16 cellular contexts compared by ENCODE assay signal in genomic region chr2:151973013-151973900, GRCh38.
DNase-seq lines count a peak whose midpoint lies in the region; ATAC-seq, FAIRE-seq and TF ChIP-seq lines count a peak whose summit lies in the region.
"Had no signal": no experiment of that assay in that cellular context is flagged by ENCODE, and none has a peak within 500 bp of the region (broad histone marks: within the 10 kb centered on the region; RNA-seq: fewer than 3 reads in every experiment).

No MANE protein-coding gene starts in this region.

- H3K23ac ChIP-seq in H1 (ENCODE audit: insufficient read length) (no peak overlapping the region), neuronal stem cell (ENCODE audit: low read depth, low read length, poor library complexity) (no peak overlapping the region)

- no peaks in the 10 kb centered on the region for H3F3A ChIP-seq in GM23338 (replicated peaks; ENCODE audit: low read depth)

- peaks cover 36% of the 10 kb centered on the region for H3K4me1 Mint-ChIP-seq in GM23338

- H3K27me3 ChIP-seq in GM23338 (ENCODE audit: insufficient read depth) (no peaks in the 10 kb centered on the region), H1 (replicated peaks in 1 of 4; ENCODE audit: control insufficient read depth in 3 of 4, extremely low read depth in 1 of 4, insufficient read depth in 3 of 4, low read length in 3 of 4) (no peaks in the 10 kb centered on the region), neuronal stem cell (ENCODE audit: control insufficient read depth in 3 of 3, insufficient read depth in 3 of 3, low read depth in 1 of 3, low read length in 3 of 3) (no peaks in the 10 kb centered on the region), upper lobe of left lung (no peaks in the 10 kb centered on the region)
- H3K27me3 ChIP-seq: brain microvascular endothelial cell, uterus had no signal

- H3K56ac ChIP-seq in H1 (replicated peaks; ENCODE audit: insufficient read length, low read depth, low read length) = no peak overlapping the region

- no peaks in the 10 kb centered on the region for H3K36me3 Mint-ChIP-seq in GM23338 (ENCODE audit: low read depth)

- H3K4me3 Mint-ChIP-seq in GM23338 = no peak overlapping the region; the same call in 2 of the 3 replicates

- 78% methylated on average over 8 of the region's 8 CpGs; no CpG with 5 or more reads in 1 of the 2 experiments for WGBS in H1 (ENCODE audit: extremely low coverage in 1 of 2, insufficient coverage in 1 of 2, insufficient read length in 1 of 2, insufficient replicate concordance in 2 of 2, low coverage in 1 of 2, low lambda C conversion rate in 2 of 2, missing lambda C conversion rate in 1 of 2), 2 experiments
- no CpG with 5 or more reads among the region's 8 CpGs for WGBS in neuronal stem cell (ENCODE audit: extremely low coverage in 2 of 2, insufficient read length in 2 of 2, insufficient replicate concordance in 1 of 2), 2 donors
- 77 to 85% methylated on average over 8 of the region's 8 CpGs for WGBS in upper lobe of left lung, 2 donors

- no peak for FAIRE-seq in H1 (lab: Jason Lieb, UNC)
- FAIRE-seq: GM12891 had no signal

- no peak overlapping the region for H4K91ac ChIP-seq in H1 (replicated peaks; ENCODE audit: insufficient read length, low read length)
- no peak overlapping the region for H4K91ac ChIP-seq in neuronal stem cell (ENCODE audit: low read depth, low read length, poor library complexity)

- H2AFZ ChIP-seq in GM23338 = peak overlapping the region; percentile 73; the same call in 1 of the 2 replicates
- peak overlapping the region; percentile 99 for H2AFZ ChIP-seq in H1 (ENCODE audit: low read length)
- H2AFZ ChIP-seq in neuronal stem cell (ENCODE audit: low read length) = peak overlapping the region; percentile 88

- H3K27ac Mint-ChIP-seq in GM23338 = no peak overlapping the region

- H2AK5ac ChIP-seq in H1 (ENCODE audit: low read depth, low read length) = no peak overlapping the region
- no peak overlapping the region for H2AK5ac ChIP-seq in neuronal stem cell (ENCODE audit: low read depth, low read length)

- H2BK20ac ChIP-seq in H1 (ENCODE audit: low read length) = no peak overlapping the region

- no peak overlapping the region; a peak in 1 of 7 replicates for H3K9ac ChIP-seq in H1 (replicated peaks in 1 of 4; ENCODE audit: extremely low read depth in 1 of 4, low read depth in 3 of 4, low read length in 3 of 4)
- H3K9ac ChIP-seq in neuronal stem cell (ENCODE audit: low read depth, low read length, poor library complexity) = no peak overlapping the region

- ATAC-seq in GM23338 = peak; percentile 60
- no peak for ATAC-seq in upper lobe of left lung (ENCODE audit: low FRiP score in 2 of 2)
- no peak for ATAC-seq in GM18511 (IDR thresholded peaks at IDR 0.05; ENCODE audit: unreplicated experiment)
- ATAC-seq in HG03469 (IDR thresholded peaks at IDR 0.05; ENCODE audit: unreplicated experiment) = no peak
- ATAC-seq: psoas muscle had no signal

- DNase-seq in GM23338 (ENCODE audit: low spot score) = no peak
- peak; percentile 13 for DNase-seq in NCI-H510A (lab: John Stamatoyannopoulos, UW)
- DNase-seq in H1 (ENCODE audit: low read depth in 1 of 2, low spot score in 2 of 2) = no peak
- DNase-seq in neuronal stem cell (ENCODE audit: low spot score) = no peak
- no peak for DNase-seq in upper lobe of left lung
- DNase-seq: activated gamma-delta T cell treated with Interleukin-2 at 50 U/mL for 16 hours; effector CD8-positive, alpha-beta T cell had no signal

- H4K5ac ChIP-seq in H1 (ENCODE audit: insufficient read length, low read depth, low read length) = no peak overlapping the region

- H3K4ac ChIP-seq in H1 (replicated peaks; ENCODE audit: insufficient read length, low read depth, low read length) = no peak overlapping the region
- H3K4ac ChIP-seq in neuronal stem cell (ENCODE audit: low read length) = no peak overlapping the region

- TF ChIP-seq EP300 in H1 (IDR thresholded peaks at IDR 0.05; ENCODE audit: borderline replicate concordance in 1 of 2, low read depth in 2 of 2, low read length in 2 of 2) (no peak), upper lobe of left lung (IDR thresholded peaks at IDR 0.05) (no peak)

- no peaks in the 10 kb centered on the region for H3K79me2 ChIP-seq in GM23338 (replicated peaks; ENCODE audit: insufficient read depth)
- H3K79me2 ChIP-seq in H1 (ENCODE audit: control insufficient read depth in 1 of 2, insufficient read depth in 2 of 2, low read length in 2 of 2) = no peaks in the 10 kb centered on the region

- H4K8ac ChIP-seq in H1 (ENCODE audit: extremely low read depth, insufficient read depth, low read length) = no peak overlapping the region
- H4K8ac ChIP-seq in neuronal stem cell (ENCODE audit: low read depth, low read length) = no peak overlapping the region

- H2BK5ac ChIP-seq in H1 (ENCODE audit: low read depth, low read length) (no peak overlapping the region), neuronal stem cell (ENCODE audit: low read length) (no peak overlapping the region)

- no peaks in the 10 kb centered on the region for H3K23me2 ChIP-seq in H1 (ENCODE audit: low read depth, low read length)

- H2BK12ac ChIP-seq in H1 (ENCODE audit: low read depth, low read length) = no peak overlapping the region
- no peak overlapping the region for H2BK12ac ChIP-seq in neuronal stem cell (ENCODE audit: low read length)

- H3K79me1 ChIP-seq in H1 (ENCODE audit: low read depth, low read length) = no peaks in the 10 kb centered on the region
- H3K79me1 ChIP-seq in neuronal stem cell (ENCODE audit: low read depth, low read length) = no peaks in the 10 kb centered on the region

- H3K9me2 ChIP-seq in GM23338 (ENCODE audit: insufficient read depth) = no peaks in the 10 kb centered on the region

- TF ChIP-seq POLR2A in H1 (IDR thresholded peaks at IDR 0.05; ENCODE audit: control extremely low read depth in 1 of 2, low read depth in 2 of 2, low read length in 2 of 2) = no peak
- no peak for TF ChIP-seq POLR2A in upper lobe of left lung (IDR thresholded peaks at IDR 0.05)

- no peak for TF ChIP-seq RAD21 in H1 (IDR thresholded peaks at IDR 0.05 in 1 of 2, conservative IDR thresholded peaks at IDR 0.05 in 1 of 2; ENCODE audit: low read depth in 2 of 2, low read length in 2 of 2)

- no peak overlapping the region for H3K18ac ChIP-seq in H1 (ENCODE audit: extremely low read depth, low read length)
- H3K18ac ChIP-seq in neuronal stem cell (ENCODE audit: low read length) = no peak overlapping the region

- H3K4me1 ChIP-seq in GM23338 (ENCODE audit: insufficient read depth) = peaks cover 16% of the 10 kb centered on the region; the same call in 1 of the 2 replicates
- H3K4me1 ChIP-seq in H1 (replicated peaks in 1 of 4; ENCODE audit: control insufficient read depth in 3 of 4, insufficient read depth in 4 of 4, low read length in 3 of 4) = peaks cover 0 to 5% (median 3%) of the 10 kb centered on the region in 4 experiments; a peak in 3 of 7 replicates
- peaks cover 4 to 12% of the 10 kb centered on the region in 2 donors for H3K4me1 ChIP-seq in neuronal stem cell (ENCODE audit: control insufficient read depth in 2 of 2, insufficient read depth in 1 of 2, low read depth in 1 of 2, low read length in 2 of 2)
- H3K4me1 ChIP-seq in upper lobe of left lung = peaks cover 0 to 6% (median 0%) of the 10 kb centered on the region in 4 donors
- H3K4me1 ChIP-seq: uterus had no signal

- H3K14ac ChIP-seq in H1 (ENCODE audit: insufficient read length) (no peak overlapping the region), neuronal stem cell (ENCODE audit: low read length) (no peak overlapping the region)

- no peak overlapping the region for H2BK120ac ChIP-seq in H1 (replicated peaks; ENCODE audit: low read depth, low read length)
- no peak overlapping the region for H2BK120ac ChIP-seq in neuronal stem cell (ENCODE audit: low read depth, low read length)

- POLR2A ChIA-PET in H1 (lab: Charles Lee; ENCODE audit: partially characterized antibody) = interaction anchor here (1.2 kb wide), 2 partner anchors 8 to 145 kb away, joined by 3 read pairs; partner anchors contain the start of gene ARL5A

- H3K4me3 ChIP-seq in GM23338 (no peak overlapping the region), H1 (ENCODE audit: extremely low read depth in 1 of 4, insufficient read depth in 2 of 4, low read depth in 3 of 4, low read length in 4 of 4) (no peak overlapping the region), neuronal stem cell (ENCODE audit: low read length in 2 of 2) (peak overlapping the region in 1 of 2 donors; percentile 57), upper lobe of left lung (no peak overlapping the region)
- H3K4me3 ChIP-seq: psoas muscle, SK-N-MC, uterus had no signal

- H3K27me3 Mint-ChIP-seq in GM23338 (ENCODE audit: insufficient read depth, low read depth, poor library complexity) = peaks cover 9% of the 10 kb centered on the region

- H3K36me3 ChIP-seq in GM23338 (ENCODE audit: insufficient read depth) = no peaks in the 10 kb centered on the region
- H3K36me3 ChIP-seq in H1 (ENCODE audit: control insufficient read depth in 2 of 4, insufficient read depth in 4 of 4, low read length in 3 of 4) = no peaks in the 10 kb centered on the region
- no peaks in the 10 kb centered on the region for H3K36me3 ChIP-seq in neuronal stem cell (replicated peaks in 1 of 2; ENCODE audit: control insufficient read depth in 2 of 2, insufficient read depth in 2 of 2, low read length in 2 of 2)
- H3K36me3 ChIP-seq in upper lobe of left lung = no peaks in the 10 kb centered on the region
- H3K36me3 ChIP-seq: brain microvascular endothelial cell, uterus had no signal

- no peaks in the 10 kb centered on the region for H3K9me3 Mint-ChIP-seq in GM23338

- 0 out of 2 replicates have a peak overlapping the region, but pooled peaks have one; percentile 12 for H3K27ac ChIP-seq in GM23338 (ENCODE audit: low read depth)
- H3K27ac ChIP-seq in H1 (ENCODE audit: low read depth, low read length) = no peak overlapping the region
- peak overlapping the region; percentile 14 for H3K27ac ChIP-seq in neuronal stem cell (replicated peaks; ENCODE audit: low read length)
- no peak overlapping the region for H3K27ac ChIP-seq in upper lobe of left lung
- H3K27ac ChIP-seq: brain microvascular endothelial cell, C4-2B, psoas muscle, SK-N-MC, uterus, VCaP had no signal

- H4K20me1 ChIP-seq in GM23338 (replicated peaks; ENCODE audit: insufficient read depth) = no peaks in the 10 kb centered on the region
- H4K20me1 ChIP-seq in H1 (replicated peaks in 1 of 2; ENCODE audit: control insufficient read depth in 1 of 2, insufficient read depth in 2 of 2, low read length in 2 of 2) = no peaks in the 10 kb centered on the region

- no peaks in the 10 kb centered on the region for H3K9me3 ChIP-seq in H1 (ENCODE audit: insufficient read depth in 2 of 2, low read depth in 1 of 2, low read length in 1 of 2)
- no peaks in the 10 kb centered on the region for H3K9me3 ChIP-seq in neuronal stem cell (replicated peaks in 1 of 2; ENCODE audit: control insufficient read depth in 2 of 2, insufficient read depth in 1 of 2, low read depth in 1 of 2, low read length in 2 of 2)
- no peaks in the 10 kb centered on the region for H3K9me3 ChIP-seq in upper lobe of left lung
- H3K9me3 ChIP-seq: psoas muscle, uterus had no signal

- CTCF ChIA-PET in H1 (lab: Charles Lee; ENCODE audit: partially characterized antibody) = interaction anchor here (0.9 to 3.1 kb wide), 7 partner anchors 10 to 441 kb away, joined by 3 to 16 read pairs (median 9); no protein-coding TSS in a partner anchor

- TF ChIP-seq CTCF in GM23338 (conservative IDR thresholded peaks at IDR 0.05; ENCODE audit: low read depth in 2 of 2) (no peak), H1 (IDR thresholded peaks at IDR 0.05; ENCODE audit: control extremely low read depth in 1 of 3, insufficient read depth in 1 of 3, low read depth in 1 of 3, low read length in 3 of 3) (no peak), upper lobe of left lung (IDR thresholded peaks at IDR 0.05) (no peak)

- no peak overlapping the region for H2BK15ac ChIP-seq in H1 (ENCODE audit: low read length)
- H2BK15ac ChIP-seq in neuronal stem cell (ENCODE audit: low read length) = no peak overlapping the region

- H3K4me2 ChIP-seq in GM23338 = 0 out of 2 replicates have a peak overlapping the region, but pooled peaks have one; percentile 12
- H3K4me2 ChIP-seq in H1 (ENCODE audit: insufficient read depth in 1 of 2, low read depth in 2 of 2, low read length in 2 of 2) = 0 out of 4 replicates have a peak overlapping the region, but pooled peaks have one; percentile 5 to 6
- H3K4me2 ChIP-seq in neuronal stem cell (ENCODE audit: insufficient read depth, low read length, poor library complexity, severe bottlenecking) = peak overlapping the region; percentile 34

Comparison
In these comparisons a context has a peak if more than half of its experiments do, and no peak if none do; other contexts are left out.
1. H3K27ac ChIP-seq: peak in GM23338 (single experiment) and neuronal stem cell (single experiment); none in H1 (single experiment) and upper lobe of left lung (0 of 4).
2. Peak in every context shown above with its lines, with median percentiles within 50 percentile points of each other: H2AFZ ChIP-seq and H3K4me2 ChIP-seq.